Comparison of ENCODE assay signal across 31 cellular contexts in the genomic region with DNA sequence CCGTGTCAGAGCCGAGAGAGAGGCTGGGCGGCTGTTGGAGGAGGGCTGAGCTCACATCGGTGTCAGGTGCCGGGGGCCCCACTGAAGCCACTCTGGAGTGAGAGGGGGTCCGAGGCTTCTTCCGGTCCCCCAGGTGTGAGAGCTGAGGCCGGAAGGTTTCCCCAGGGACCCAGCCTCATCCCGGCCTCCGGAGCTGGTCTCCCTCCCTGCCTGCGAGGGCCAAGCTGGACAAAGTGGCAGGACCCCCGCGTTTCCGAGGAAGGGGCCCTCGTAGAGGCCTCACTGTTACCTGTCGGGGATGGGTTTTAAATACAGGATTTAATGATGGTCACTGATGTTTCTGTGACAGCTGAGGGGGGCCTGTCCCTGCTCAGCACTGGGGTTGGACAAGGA. TPM values are rescaled to one million over a fixed set of nuclear protein-coding genes. Genes with fewer than 3 reads are reported as not detected.
"Had no signal": no experiment of that assay in that cellular context is flagged by ENCODE, and none has a peak within 500 bp of the region (broad histone marks: within the 10 kb centered on the region; RNA-seq: fewer than 3 reads in every experiment).

No MANE protein-coding gene starts in this region.

- H3K4me1 ChIP-seq: colonic mucosa, gastrocnemius medialis, left lung, lower lobe of right lung had no signal

- H3K4me3 Mint-ChIP-seq: dendritic cell treated with granulocyte-macrophage colony-stimulating factor and Interleukin-4, amounts not matched to agents 40 ng/mL and 50 ng/mL, for 4 days; effector memory CD8-positive, alpha-beta T cell; endodermal cell; mesothelial cell of epicardium; naive B cell had no signal

- H3K9me3 ChIP-seq: colonic mucosa, esophagus squamous epithelium, gastrocnemius medialis, lower lobe of right lung, mucosa of descending colon had no signal

- H3K36me3 ChIP-seq: colonic mucosa, esophagus squamous epithelium, gastrocnemius medialis, heart right ventricle, left lung, lower lobe of right lung had no signal

- H3K4me1 Mint-ChIP-seq: endodermal cell had no signal

- H3K9me3 Mint-ChIP-seq: dendritic cell treated with granulocyte-macrophage colony-stimulating factor and Interleukin-4, amounts not matched to agents 40 ng/mL and 50 ng/mL, for 4 days; effector memory CD8-positive, alpha-beta T cell; mesothelial cell of epicardium had no signal

- H3K36me3 Mint-ChIP-seq: mesothelial cell of epicardium, naive B cell had no signal

- H3K27ac ChIP-seq: colonic mucosa, epithelial cell of prostate, esophagus squamous epithelium, gastrocnemius medialis, heart right ventricle, left lung, lower lobe of right lung had no signal

- H3K27ac Mint-ChIP-seq: dendritic cell treated with granulocyte-macrophage colony-stimulating factor and Interleukin-4, amounts not matched to agents 40 ng/mL and 50 ng/mL, for 4 days; endodermal cell; mesothelial cell of epicardium; naive B cell had no signal

- H3K27me3 Mint-ChIP-seq: effector memory CD8-positive, alpha-beta T cell had no signal

- H3K4me3 ChIP-seq: colonic mucosa, esophagus squamous epithelium, gastrocnemius medialis, heart right ventricle, left lung, lower lobe of right lung, mucosa of descending colon had no signal

- DNase-seq: colonic mucosa; cortex of kidney; effector CD8-positive, alpha-beta T cell; effector memory CD8-positive, alpha-beta T cell; endodermal cell; erythroblast; esophagus squamous epithelium; foreskin fibroblast; foreskin melanocyte; gastrocnemius medialis; glutamatergic neuron; head of caudate nucleus; heart right ventricle; hippocampal formation; left cardiac atrium; left lung; left ventricle myocardium superior; lower lobe of right lung; mesenchymal stem cell; mucosa of descending colon; naive B cell had no signal

- ATAC-seq: effector memory CD8-positive, alpha-beta T cell; esophagus mucosa; gastrocnemius medialis; heart right ventricle; left cardiac atrium; left lung; left ventricle myocardium superior; lower lobe of right lung; mucosa of descending colon had no signal

RNA-seq across cellular contexts. Expression of a gene that starts 43.4 kb away (rescaled TPM):
- total RNA-seq: colonic mucosa, dermis microvascular lymphatic vessel endothelial cell, gastrocnemius medialis, kidney epithelial cell, left ventricle myocardium superior, lung microvascular endothelial cell had no signal
- polyA plus RNA-seq: keratinocyte had no signal

RNA-seq across cellular contexts. Expression of a gene that starts 52.4 kb away (rescaled TPM):
- total RNA-seq: dermis microvascular lymphatic vessel endothelial cell, esophagus mucosa, glomerular endothelial cell, kidney epithelial cell, lung microvascular endothelial cell, myocyte had no signal
- polyA plus RNA-seq: keratinocyte had no signal
